ENCODE assay signal across 20 cellular contexts in genomic region chr2:106560773-106561172, GRCh38.
"Had no signal": no experiment of that assay in that cellular context is flagged by ENCODE, and none has a peak within 500 bp of the region (broad histone marks: within the 10 kb centered on the region; RNA-seq: fewer than 3 reads in every experiment).

No MANE protein-coding gene starts in this region.

- H3K27me3 ChIP-seq: body of pancreas, ovary had no signal

- H3K27ac Mint-ChIP-seq: activated CD4-positive, alpha-beta T cell treated with anti-CD3 and anti-CD28 coated beads for 36 hours; activated CD8-positive, alpha-beta memory T cell treated with anti-CD3 and anti-CD28 coated beads, Interleukin-2, amount 10 ng/mL, durations not matched to agents 7 days and 5 days; activated T-helper 2 cell treated with anti-CD3 and anti-CD28 coated beads, Interferon-gamma antibody, Interleukin-2, Interleukin-4, amounts not matched to agents 10 μg/mL and 5 μg/mL and 100 μg/mL, durations not matched to agents 14 hours and 24 hours and 36 hours; endodermal cell; immature natural killer cell; stimulated activated effector memory CD8-positive, alpha-beta T cell treated with anti-CD3 and anti-CD28 coated beads, Interleukin-12 subunit alpha, Interleukin-12 subunit beta, amount 100 ng/mL, for 72 hours; T-helper 17 cell; WTC11 had no signal

- FAIRE-seq: colon, urothelium cell line had no signal

- DNase-seq: activated CD4-positive, alpha-beta T cell treated with anti-CD3 and anti-CD28 coated beads for 36 hours; activated CD4-positive, alpha-beta T cell treated with anti-CD3 and anti-CD28 coated beads, Interleukin-2, amount 50 U/mL, for 48 hours; activated CD8-positive, alpha-beta memory T cell treated with anti-CD3 and anti-CD28 coated beads, Interleukin-2, amount 10 ng/mL, durations not matched to agents 7 days and 5 days; activated naive CD4-positive, alpha-beta T cell treated with Interleukin-2 at 50 U/mL for 16 hours; activated T-cell treated with anti-CD3 and anti-CD28 coated beads, Interleukin-2, amount 50 U/mL, for 1 hour; body of pancreas; central memory CD4-positive, alpha-beta T cell; endodermal cell; immature natural killer cell; kidney glomerular epithelial cell; naive B cell; ovary; stimulated activated CD4-positive, alpha-beta T cell treated with anti-CD3 and anti-CD28 coated beads, Interleukin-4, amount 100 ng/mL, for 24 hours; T-helper 17 cell had no signal

- H3K27ac ChIP-seq: body of pancreas, ovary had no signal

- H3K4me1 Mint-ChIP-seq: activated CD8-positive, alpha-beta memory T cell treated with anti-CD3 and anti-CD28 coated beads, Interleukin-2, amount 10 ng/mL, durations not matched to agents 7 days and 5 days; endodermal cell; immature natural killer cell; stimulated activated effector memory CD8-positive, alpha-beta T cell treated with anti-CD3 and anti-CD28 coated beads, Interleukin-12 subunit alpha, Interleukin-12 subunit beta, amount 100 ng/mL, for 72 hours; T-helper 17 cell had no signal

- H3K4me3 Mint-ChIP-seq: activated CD4-positive, alpha-beta T cell treated with anti-CD3 and anti-CD28 coated beads for 36 hours; activated CD8-positive, alpha-beta memory T cell treated with anti-CD3 and anti-CD28 coated beads, Interleukin-2, amount 10 ng/mL, durations not matched to agents 7 days and 5 days; endodermal cell; immature natural killer cell; naive B cell; stimulated activated effector memory CD8-positive, alpha-beta T cell treated with anti-CD3 and anti-CD28 coated beads, Interleukin-12 subunit alpha, Interleukin-12 subunit beta, amount 100 ng/mL, for 72 hours; T-helper 17 cell; WTC11 had no signal

- H3K4me3 ChIP-seq: body of pancreas, ovary had no signal

- H3K9me3 ChIP-seq: body of pancreas, ovary had no signal

- H3K36me3 ChIP-seq: ovary had no signal

- ATAC-seq: activated CD4-positive, alpha-beta T cell treated with anti-CD3 and anti-CD28 coated beads for 36 hours; activated CD8-positive, alpha-beta memory T cell treated with anti-CD3 and anti-CD28 coated beads, Interleukin-2, amount 10 ng/mL, durations not matched to agents 7 days and 5 days; body of pancreas; sciatic nerve; stimulated activated effector memory CD8-positive, alpha-beta T cell treated with anti-CD3 and anti-CD28 coated beads, Interleukin-12 subunit alpha, Interleukin-12 subunit beta, amount 100 ng/mL, for 72 hours; T-helper 17 cell; WTC11 had no signal

- H3K9me3 Mint-ChIP-seq: activated T-helper 2 cell treated with anti-CD3 and anti-CD28 coated beads, Interferon-gamma antibody, Interleukin-2, Interleukin-4, amounts not matched to agents 10 μg/mL and 5 μg/mL and 100 μg/mL, durations not matched to agents 14 hours and 24 hours and 36 hours; immature natural killer cell; stimulated activated effector memory CD8-positive, alpha-beta T cell treated with anti-CD3 and anti-CD28 coated beads, Interleukin-12 subunit alpha, Interleukin-12 subunit beta, amount 100 ng/mL, for 72 hours had no signal

- H3K36me3 Mint-ChIP-seq: activated CD8-positive, alpha-beta memory T cell treated with anti-CD3 and anti-CD28 coated beads, Interleukin-2, amount 10 ng/mL, durations not matched to agents 7 days and 5 days; immature natural killer cell; stimulated activated effector memory CD8-positive, alpha-beta T cell treated with anti-CD3 and anti-CD28 coated beads, Interleukin-12 subunit alpha, Interleukin-12 subunit beta, amount 100 ng/mL, for 72 hours had no signal

- H3K4me1 ChIP-seq: body of pancreas had no signal
